Comparison of ENCODE assay signal across 1 cellular context in the genomic region with DNA sequence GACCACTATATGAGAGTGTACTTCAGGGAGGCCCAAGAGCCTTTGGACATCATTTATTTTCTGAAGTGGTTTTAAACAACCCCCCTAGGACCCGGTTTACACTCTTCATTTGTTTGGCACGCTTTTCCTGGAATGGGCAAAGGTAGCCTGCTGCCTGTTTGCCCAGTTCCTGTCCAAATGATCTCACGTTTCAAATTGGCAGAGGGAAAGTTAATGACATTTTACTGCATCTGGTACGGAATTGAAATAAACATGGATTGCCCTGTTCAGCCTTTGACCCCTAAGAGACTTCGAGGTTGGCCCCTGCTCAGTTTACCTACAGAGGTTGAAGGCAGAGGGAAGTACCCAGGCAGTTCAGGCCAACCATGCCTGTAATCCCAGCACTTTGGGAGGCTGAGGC.
A peak's percentile ranks its signal among the peaks of the same experiment; 100 is the strongest.
TF ChIP-seq lines count a peak whose summit lies in the region.

No MANE protein-coding gene starts in this region.

TF ChIP-seq in HepG2, 621 proteins besides CTCF, POLR2A, EP300 and RAD21 (continued from another document):
- TF ChIP-seq, protein P1, sequence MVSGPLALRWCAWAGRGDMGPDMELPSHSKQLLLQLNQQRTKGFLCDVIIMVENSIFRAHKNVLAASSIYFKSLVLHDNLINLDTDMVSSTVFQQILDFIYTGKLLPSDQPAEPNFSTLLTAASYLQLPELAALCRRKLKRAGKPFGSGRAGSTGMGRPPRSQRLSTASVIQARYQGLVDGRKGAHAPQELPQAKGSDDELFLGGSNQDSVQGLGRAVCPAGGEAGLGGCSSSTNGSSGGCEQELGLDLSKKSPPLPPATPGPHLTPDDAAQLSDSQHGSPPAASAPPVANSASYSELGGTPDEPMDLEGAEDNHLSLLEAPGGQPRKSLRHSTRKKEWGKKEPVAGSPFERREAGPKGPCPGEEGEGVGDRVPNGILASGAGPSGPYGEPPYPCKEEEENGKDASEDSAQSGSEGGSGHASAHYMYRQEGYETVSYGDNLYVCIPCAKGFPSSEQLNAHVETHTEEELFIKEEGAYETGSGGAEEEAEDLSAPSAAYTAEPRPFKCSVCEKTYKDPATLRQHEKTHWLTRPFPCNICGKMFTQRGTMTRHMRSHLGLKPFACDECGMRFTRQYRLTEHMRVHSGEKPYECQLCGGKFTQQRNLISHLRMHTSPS (CRISPR knock-in tag; IDR thresholded peaks at IDR 0.05; ENCODE audit: low read depth): peak; percentile 62; the same call in 1 of the 2 replicates
- no peak for TF ChIP-seq CEBPG (CRISPR knock-in tag; IDR thresholded peaks at IDR 0.05)
- TF ChIP-seq FOXP1 (IDR thresholded peaks at IDR 0.05): no peak
- TF ChIP-seq FOXP1 (CRISPR knock-in tag; IDR thresholded peaks at IDR 0.05): 0 out of 2 replicates have a peak, but pooled peaks have one; percentile 23
- TF ChIP-seq NR2F6 (IDR thresholded peaks at IDR 0.05): 0 out of 2 replicates have a peak, but pooled peaks have one; percentile 8
- no peak for TF ChIP-seq NR2F6 (CRISPR knock-in tag; IDR thresholded peaks at IDR 0.05)
- peak; percentile 59; the same call in 1 of the 2 replicates for TF ChIP-seq ZBTB21 (CRISPR knock-in tag; IDR thresholded peaks at IDR 0.05)
- peak; percentile 40; the same call in 1 of the 2 replicates for TF ChIP-seq GATAD2A (CRISPR knock-in tag; IDR thresholded peaks at IDR 0.05)
- TF ChIP-seq, protein P2, sequence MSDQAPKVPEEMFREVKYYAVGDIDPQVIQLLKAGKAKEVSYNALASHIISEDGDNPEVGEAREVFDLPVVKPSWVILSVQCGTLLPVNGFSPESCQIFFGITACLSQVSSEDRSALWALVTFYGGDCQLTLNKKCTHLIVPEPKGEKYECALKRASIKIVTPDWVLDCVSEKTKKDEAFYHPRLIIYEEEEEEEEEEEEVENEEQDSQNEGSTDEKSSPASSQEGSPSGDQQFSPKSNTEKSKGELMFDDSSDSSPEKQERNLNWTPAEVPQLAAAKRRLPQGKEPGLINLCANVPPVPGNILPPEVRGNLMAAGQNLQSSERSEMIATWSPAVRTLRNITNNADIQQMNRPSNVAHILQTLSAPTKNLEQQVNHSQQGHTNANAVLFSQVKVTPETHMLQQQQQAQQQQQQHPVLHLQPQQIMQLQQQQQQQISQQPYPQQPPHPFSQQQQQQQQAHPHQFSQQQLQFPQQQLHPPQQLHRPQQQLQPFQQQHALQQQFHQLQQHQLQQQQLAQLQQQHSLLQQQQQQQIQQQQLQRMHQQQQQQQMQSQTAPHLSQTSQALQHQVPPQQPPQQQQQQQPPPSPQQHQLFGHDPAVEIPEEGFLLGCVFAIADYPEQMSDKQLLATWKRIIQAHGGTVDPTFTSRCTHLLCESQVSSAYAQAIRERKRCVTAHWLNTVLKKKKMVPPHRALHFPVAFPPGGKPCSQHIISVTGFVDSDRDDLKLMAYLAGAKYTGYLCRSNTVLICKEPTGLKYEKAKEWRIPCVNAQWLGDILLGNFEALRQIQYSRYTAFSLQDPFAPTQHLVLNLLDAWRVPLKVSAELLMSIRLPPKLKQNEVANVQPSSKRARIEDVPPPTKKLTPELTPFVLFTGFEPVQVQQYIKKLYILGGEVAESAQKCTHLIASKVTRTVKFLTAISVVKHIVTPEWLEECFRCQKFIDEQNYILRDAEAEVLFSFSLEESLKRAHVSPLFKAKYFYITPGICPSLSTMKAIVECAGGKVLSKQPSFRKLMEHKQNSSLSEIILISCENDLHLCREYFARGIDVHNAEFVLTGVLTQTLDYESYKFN (CRISPR knock-in tag; conservative IDR thresholded peaks at IDR 0.05): peak; percentile 59
- peak; percentile 36; the same call in 1 of the 2 replicates for TF ChIP-seq HNF4G (IDR thresholded peaks at IDR 0.05; ENCODE audit: borderline replicate concordance, low read depth, low read length)
- TF ChIP-seq HNF4G (CRISPR knock-in tag; IDR thresholded peaks at IDR 0.05; ENCODE audit: borderline replicate concordance, low read depth): no peak
- TF ChIP-seq BHLHE40 (IDR thresholded peaks at IDR 0.05; ENCODE audit: low read length): peak; percentile 45; the same call in 1 of the 2 replicates
- TF ChIP-seq HNF4A (CRISPR knock-in tag; IDR thresholded peaks at IDR 0.05): peak; percentile 54
- no peak for TF ChIP-seq SNAI1 (CRISPR knock-in tag; IDR thresholded peaks at IDR 0.05; ENCODE audit: borderline replicate concordance)
- TF ChIP-seq ZMYM2 (CRISPR knock-in tag; IDR thresholded peaks at IDR 0.05): peak; percentile 40; the same call in 1 of the 2 replicates
- no peak for TF ChIP-seq STAG1 (CRISPR knock-in tag; IDR thresholded peaks at IDR 0.05)
- TF ChIP-seq, protein P3, sequence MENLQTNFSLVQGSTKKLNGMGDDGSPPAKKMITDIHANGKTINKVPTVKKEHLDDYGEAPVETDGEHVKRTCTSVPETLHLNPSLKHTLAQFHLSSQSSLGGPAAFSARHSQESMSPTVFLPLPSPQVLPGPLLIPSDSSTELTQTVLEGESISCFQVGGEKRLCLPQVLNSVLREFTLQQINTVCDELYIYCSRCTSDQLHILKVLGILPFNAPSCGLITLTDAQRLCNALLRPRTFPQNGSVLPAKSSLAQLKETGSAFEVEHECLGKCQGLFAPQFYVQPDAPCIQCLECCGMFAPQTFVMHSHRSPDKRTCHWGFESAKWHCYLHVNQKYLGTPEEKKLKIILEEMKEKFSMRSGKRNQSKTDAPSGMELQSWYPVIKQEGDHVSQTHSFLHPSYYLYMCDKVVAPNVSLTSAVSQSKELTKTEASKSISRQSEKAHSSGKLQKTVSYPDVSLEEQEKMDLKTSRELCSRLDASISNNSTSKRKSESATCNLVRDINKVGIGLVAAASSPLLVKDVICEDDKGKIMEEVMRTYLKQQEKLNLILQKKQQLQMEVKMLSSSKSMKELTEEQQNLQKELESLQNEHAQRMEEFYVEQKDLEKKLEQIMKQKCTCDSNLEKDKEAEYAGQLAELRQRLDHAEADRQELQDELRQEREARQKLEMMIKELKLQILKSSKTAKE (CRISPR knock-in tag; IDR thresholded peaks at IDR 0.05; ENCODE audit: borderline replicate concordance): no peak
- peak; percentile 60; the same call in 1 of the 2 replicates for TF ChIP-seq SIX4 (CRISPR knock-in tag; IDR thresholded peaks at IDR 0.05)
